In genomic region chr20:45934587-45935415, GRCh38 we compare ENCODE assay signal across 8 cellular contexts. TPM values are rescaled to one million over a fixed set of nuclear protein-coding genes. Genes with fewer than 3 reads are reported as not detected.
DNase-seq lines count a peak whose midpoint lies in the region; ATAC-seq and TF ChIP-seq lines count a peak whose summit lies in the region.

Gene PCIF1, plus strand, starts transcription at chr20:45934683. Its CDS starts 4,317 bp downstream, at chr20:45939000.

- peak within 1 kb of the TSS; percentile 62 to 98 (median 93) for H3K4me3 ChIP-seq in adrenal gland

- intact Hi-C loops in adrenal gland (cut with DNase I): no loop called here
- intact Hi-C loops in cardiac septum (cut with DNase I): loop anchor here (1.0 to 5.0 kb wide), 2 partner anchors 38 to 44 kb away; partner anchors contain the start of genes CTSA, NEURL2 and ZNF335
- intact Hi-C loops in posterior cingulate gyrus (cut with DNase I): loop anchor here (2.0 to 10.0 kb wide), 3 partner anchors 38 to 140 kb away; partner anchors contain the start of genes CTSA, DNTTIP1, NEURL2 and WFDC3

- H3K27me3 ChIP-seq in adrenal gland: no peaks in the 10 kb centered on the region

- peak; percentile 96 to 97 for TF ChIP-seq POLR2A in adrenal gland (IDR thresholded peaks at IDR 0.05)

- H3K27ac Mint-ChIP-seq in type B pancreatic cell: peak within 1 kb of the TSS; percentile 90

- H3K27ac ChIP-seq in adrenal gland: peak within 1 kb of the TSS; percentile 98 to 100 (median 100)

- peaks cover 8% of the 10 kb centered on the region for H3K4me1 Mint-ChIP-seq in type B pancreatic cell (ENCODE audit: unreplicated experiment)

- peaks cover 0 to 31% of the 10 kb centered on the region in 2 donors for H3K36me3 ChIP-seq in adrenal gland (replicated peaks in 1 of 2)

- peaks cover 15% of the 10 kb centered on the region for H3K36me3 Mint-ChIP-seq in type B pancreatic cell

- H3K4me1 ChIP-seq in adrenal gland (replicated peaks in 1 of 2): peaks cover 7 to 16% of the 10 kb centered on the region in 2 donors

- no peaks in the 10 kb centered on the region for H3K27me3 Mint-ChIP-seq in type B pancreatic cell

- H3K4me3 Mint-ChIP-seq in type B pancreatic cell: peak within 1 kb of the TSS; percentile 97

- H3K9me3 ChIP-seq in adrenal gland (replicated peaks in 1 of 3): no peaks in the 10 kb centered on the region

- in situ Hi-C loops in GM13977 (cut with MboI; ENCODE audit: low pct_unique_long_range_greater_than_20kb, low sequenced_read_pairs, unreplicated experiment): no loop called here

- no peak for TF ChIP-seq CTCF in GM13977 (IDR thresholded peaks at IDR 0.05; ENCODE audit: extremely low read depth, insufficient read depth, missing control alignments)
- TF ChIP-seq CTCF in adrenal gland (IDR thresholded peaks at IDR 0.05): peak in 1 of 6 experiments; percentile 23
- no peak for TF ChIP-seq CTCF in type B pancreatic cell (conservative IDR thresholded peaks at IDR 0.05)

- ATAC-seq in HG02884 (IDR thresholded peaks at IDR 0.05; ENCODE audit: unreplicated experiment): peak; percentile 68

- DNase-seq in GM13977 (ENCODE audit: low spot score) (peak; percentile 100), NCI-H146 treated with DMSO at 0.1 percent for 48 hours (lab: John Stamatoyannopoulos, UW; ENCODE audit: unreplicated experiment) (peak; percentile 93), T-helper 1 cell (peak; percentile 94 to 98 (median 97)), adrenal gland (peak; percentile 98 to 99 (median 99)), cardiac septum (ENCODE audit: low spot score) (peak; percentile 99), posterior cingulate gyrus (peak; percentile 93 to 100 (median 97)), type B pancreatic cell (ENCODE audit: extremely low spot score, unreplicated experiment) (peak; percentile 99)

- WGBS in adrenal gland, 4 donors: 0 to 1% (median 0%) methylated on average over 28 to 102 of the region's 102 CpGs

- H3K9me3 Mint-ChIP-seq in type B pancreatic cell: no peaks in the 10 kb centered on the region

RNA-seq across cellular contexts. Expression of gene PCIF1, which starts in this region (rescaled TPM):
- 10 to 100 TPM; 25.5 to 47.1 (median 40.6) TPM for total RNA-seq in adrenal gland
- 10 to 100 TPM; 20.6 to 36.4 (median 35.9) TPM for polyA plus RNA-seq in adrenal gland
- total RNA-seq in cardiac septum: 30.2 TPM
- total RNA-seq in type B pancreatic cell (ENCODE audit: low replicate concordance): 35.0 and 37.6 TPM in 2 replicates

Comparison
In these comparisons a context has a peak if more than half of its experiments do, and no peak if none do; other contexts are left out.
1. Peak in every context shown above with its lines: DNase-seq, ATAC-seq, H3K4me3 ChIP-seq and H3K27ac ChIP-seq.
2. intact Hi-C loops: an anchor here in cardiac septum (1.0 to 5.0 kb wide) and posterior cingulate gyrus (2.0 to 10.0 kb wide); none called in adrenal gland.